In genomic region chr10:130196511-130197487, GRCh38 we compare ENCODE assay signal across 29 cellular contexts.
"Had no signal": no experiment of that assay in that cellular context is flagged by ENCODE, and none has a peak within 500 bp of the region (broad histone marks: within the 10 kb centered on the region; RNA-seq: fewer than 3 reads in every experiment).

No MANE protein-coding gene starts in this region.

- DNase-seq: hypothalamus; immature natural killer cell; kidney; left colon; left lung; midbrain; mucosa of descending colon; naive thymus-derived CD4-positive, alpha-beta T cell; occipital lobe; ovary; retina; right cardiac atrium; stimulated activated CD4-positive, alpha-beta T cell treated with anti-CD3 and anti-CD28 coated beads, Interleukin-4, amount 100 ng/mL, for 24 hours; stimulated activated naive CD4-positive, alpha-beta T cell; tibial artery; trophoblast cell; upper lobe of right lung; uterus had no signal

- H3K4me1 Mint-ChIP-seq: stimulated activated effector memory CD8-positive, alpha-beta T cell treated with anti-CD3 and anti-CD28 coated beads, Interleukin-12 subunit alpha, Interleukin-12 subunit beta, amount 100 ng/mL, for 72 hours had no signal

- H3K27me3 ChIP-seq: ovary, suprapubic skin, upper lobe of right lung, uterus had no signal

- H3K36me3 Mint-ChIP-seq: immature natural killer cell; natural killer cell treated with Interleukin-12 subunit alpha and Interleukin-12 subunit beta and Interleukin-15 and Interleukin-18, amount 100 ng/mL, for 72 hours; stimulated activated effector memory CD8-positive, alpha-beta T cell treated with anti-CD3 and anti-CD28 coated beads, Interleukin-12 subunit alpha, Interleukin-12 subunit beta, amount 100 ng/mL, for 72 hours had no signal

- H3K27ac Mint-ChIP-seq: immature natural killer cell; naive thymus-derived CD4-positive, alpha-beta T cell; natural killer cell treated with Interleukin-12 subunit alpha and Interleukin-12 subunit beta and Interleukin-15 and Interleukin-18, amount 100 ng/mL, for 72 hours; stimulated activated effector memory CD8-positive, alpha-beta T cell treated with anti-CD3 and anti-CD28 coated beads, Interleukin-12 subunit alpha, Interleukin-12 subunit beta, amount 100 ng/mL, for 72 hours; stimulated activated naive CD8-positive, alpha-beta T cell treated with anti-CD3 and anti-CD28 coated beads, Interleukin-15, Interleukin-2, amounts not matched to agents 100 ng/mL and 50 ng/mL, for 24 hours had no signal

- H3K27ac ChIP-seq: left lung, neutrophil, ovary, prostate gland, skin epidermis, suprapubic skin, thoracic aorta, tibial artery, upper lobe of right lung, uterus had no signal

- H3K4me3 Mint-ChIP-seq: immature natural killer cell; naive thymus-derived CD4-positive, alpha-beta T cell; natural killer cell treated with Interleukin-12 subunit alpha and Interleukin-12 subunit beta and Interleukin-15 and Interleukin-18, amount 100 ng/mL, for 72 hours; neural crest cell; stimulated activated effector memory CD8-positive, alpha-beta T cell treated with anti-CD3 and anti-CD28 coated beads, Interleukin-12 subunit alpha, Interleukin-12 subunit beta, amount 100 ng/mL, for 72 hours; stimulated activated naive CD8-positive, alpha-beta T cell treated with anti-CD3 and anti-CD28 coated beads, Interleukin-15, Interleukin-2, amounts not matched to agents 100 ng/mL and 50 ng/mL, for 24 hours had no signal

- ATAC-seq: left colon; left lung; mucosa of descending colon; naive thymus-derived CD4-positive, alpha-beta T cell; right cardiac atrium; sciatic nerve; stimulated activated effector memory CD8-positive, alpha-beta T cell treated with anti-CD3 and anti-CD28 coated beads, Interleukin-12 subunit alpha, Interleukin-12 subunit beta, amount 100 ng/mL, for 72 hours; upper lobe of right lung had no signal

- H3K9me3 ChIP-seq: left lung, mucosa of descending colon, neutrophil, ovary, prostate gland, suprapubic skin, thoracic aorta, tibial artery, upper lobe of right lung, uterus had no signal

- H3K36me3 ChIP-seq: left lung, neutrophil, ovary, prostate gland, suprapubic skin, thoracic aorta, tibial artery, upper lobe of right lung, uterus had no signal

- H3K9me3 Mint-ChIP-seq: immature natural killer cell; natural killer cell treated with Interleukin-12 subunit alpha and Interleukin-12 subunit beta and Interleukin-15 and Interleukin-18, amount 100 ng/mL, for 72 hours; neural crest cell; stimulated activated effector memory CD8-positive, alpha-beta T cell treated with anti-CD3 and anti-CD28 coated beads, Interleukin-12 subunit alpha, Interleukin-12 subunit beta, amount 100 ng/mL, for 72 hours; stimulated activated naive CD8-positive, alpha-beta T cell treated with anti-CD3 and anti-CD28 coated beads, Interleukin-15, Interleukin-2, amounts not matched to agents 100 ng/mL and 50 ng/mL, for 24 hours had no signal

- H3K4me3 ChIP-seq: left lung, lung, mucosa of descending colon, ovary, prostate gland, skin epidermis, suprapubic skin, thoracic aorta, tibial artery, upper lobe of right lung, uterus had no signal

- H3K4me1 ChIP-seq: left lung, prostate gland, suprapubic skin, tibial artery, upper lobe of right lung, uterus had no signal
